ENCODE assay signal across 20 cellular contexts in genomic region chr5:62731011-62731410, GRCh38.
DNase-seq lines count a peak whose midpoint lies in the region; ATAC-seq, FAIRE-seq and TF ChIP-seq lines count a peak whose summit lies in the region.
"Had no signal": no experiment of that assay in that cellular context is flagged by ENCODE, and none has a peak within 500 bp of the region (broad histone marks: within the 10 kb centered on the region; RNA-seq: fewer than 3 reads in every experiment).

No MANE protein-coding gene starts in this region.

- peak; percentile 10 for DNase-seq in activated CD4-positive, alpha-beta T cell treated with anti-CD3 and anti-CD28 coated beads, Interleukin-2, amount 10 ng/mL, durations not matched to agents 7 days and 5 days
- DNase-seq in activated CD4-positive, alpha-beta T cell treated with anti-CD3 and anti-CD28 coated beads, Interleukin-2, amount 50 U/mL, for 1 hour = no peak
- DNase-seq in NB4 (ENCODE audit: low read depth) (peak; percentile 30), GM12878 (ENCODE audit: low read depth, low spot score) (no peak), WTC11 (ENCODE audit: low spot score) (no peak), LoVo (ENCODE audit: low spot score) (no peak), aorta (no peak)
- DNase-seq: C1 segment of cervical spinal cord; effector CD8-positive, alpha-beta T cell; islet precursor cell; NCI-H1048; NCI-H69; stomach had no signal

- POLR2A ChIA-PET in activated CD4-positive, alpha-beta T cell treated with anti-CD3 and anti-CD28 coated beads, Interleukin-2, amount 10 ng/mL, durations not matched to agents 7 days and 5 days (lab: Charles Lee) = no interaction called here
- POLR2A ChIA-PET in GM12878 (lab: Charles Lee) (no interaction called here), WTC11 (lab: Charles Lee) (no interaction called here)

- no peak for TF ChIP-seq RAD21 in GM12878 (IDR thresholded peaks at IDR 0.05; ENCODE audit: insufficient read depth, low read depth, low read length)

- H3K4me3 Mint-ChIP-seq in activated CD4-positive, alpha-beta T cell treated with anti-CD3 and anti-CD28 coated beads, Interleukin-2, amount 10 ng/mL, durations not matched to agents 7 days and 5 days = no peak overlapping the region
- H3K4me3 Mint-ChIP-seq in WTC11 = no peak overlapping the region
- H3K4me3 Mint-ChIP-seq: natural killer cell treated with Interleukin-12 subunit alpha and Interleukin-12 subunit beta and Interleukin-15 and Interleukin-18, amount 100 ng/mL, for 72 hours had no signal

- H3K27ac Mint-ChIP-seq in activated CD4-positive, alpha-beta T cell treated with anti-CD3 and anti-CD28 coated beads, Interleukin-2, amount 10 ng/mL, durations not matched to agents 7 days and 5 days = peak overlapping the region; percentile 20
- no peak overlapping the region for H3K27ac Mint-ChIP-seq in WTC11
- H3K27ac Mint-ChIP-seq: natural killer cell treated with Interleukin-12 subunit alpha and Interleukin-12 subunit beta and Interleukin-15 and Interleukin-18, amount 100 ng/mL, for 72 hours had no signal

- H3K4me3 ChIP-seq in NB4 (ENCODE audit: low read depth, low read length) = no peak overlapping the region
- no peak overlapping the region for H3K4me3 ChIP-seq in GM12878
- no peak overlapping the region for H3K4me3 ChIP-seq in aorta (ENCODE audit: low read length in 2 of 2)
- H3K4me3 ChIP-seq: A549, cardiac muscle cell, stomach had no signal

- H3K36me3 ChIP-seq in GM12878 (ENCODE audit: control insufficient read depth in 2 of 2, insufficient read depth in 2 of 2, low read length in 1 of 2) = no peaks in the 10 kb centered on the region
- no peaks in the 10 kb centered on the region for H3K36me3 ChIP-seq in aorta (ENCODE audit: control insufficient read depth in 1 of 2, insufficient read depth in 2 of 2, low read length in 1 of 2)
- H3K36me3 ChIP-seq: cardiac muscle cell, stomach had no signal

- in situ Hi-C loops in GM12878 (cut with MboI) = no loop called here

- H3K27me3 Mint-ChIP-seq in activated CD4-positive, alpha-beta T cell treated with anti-CD3 and anti-CD28 coated beads, Interleukin-2, amount 10 ng/mL, durations not matched to agents 7 days and 5 days = peaks cover 15% of the 10 kb centered on the region
- H3K27me3 Mint-ChIP-seq in WTC11 (ENCODE audit: low read depth) = no peaks in the 10 kb centered on the region

- H3K27me3 ChIP-seq in GM12878 (replicated peaks in 1 of 2; ENCODE audit: control insufficient read depth in 2 of 2, insufficient read depth in 2 of 2, low read length in 1 of 2) (no peaks in the 10 kb centered on the region), aorta (ENCODE audit: control insufficient read depth in 1 of 2, insufficient read depth in 2 of 2, low read length in 1 of 2) (peaks cover 0 to 2% of the 10 kb centered on the region in 2 donors)
- H3K27me3 ChIP-seq: cardiac muscle cell, stomach had no signal

- intact Hi-C loops in GM12878 (cut with micrococcal nuclease; ENCODE audit: unreplicated experiment) (no loop called here), aorta (cut with DNase I) (no loop called here)

- no peaks in the 10 kb centered on the region for H3K79me2 ChIP-seq in GM12878 (ENCODE audit: control insufficient read depth, insufficient read depth, low read length)

- RAD21 ChIA-PET in GM12878 (lab: Charles Lee; ENCODE audit: unreplicated experiment) = interaction anchor here (1.3 to 1.7 kb wide), 2 partner anchors 11 to 48 kb away, joined by 3 to 6 read pairs; no protein-coding TSS in a partner anchor

- SMC1A ChIA-PET in GM12878 (lab: Charles Lee; ENCODE audit: uncharacterized antibody, unreplicated experiment) = interaction anchor here (0.6 to 4.8 kb wide), 5 partner anchors 10 to 238 kb away, joined by 3 to 30 read pairs (median 3); no protein-coding TSS in a partner anchor

- H3K4me1 ChIP-seq in GM12878 (ENCODE audit: control insufficient read depth, insufficient read depth, low read length) (no peaks in the 10 kb centered on the region), aorta (ENCODE audit: control insufficient read depth in 1 of 2, insufficient read depth in 2 of 2, low read length in 2 of 2) (peaks cover 0 to 2% of the 10 kb centered on the region in 2 donors)
- H3K4me1 ChIP-seq: A549, stomach had no signal

- H3K36me3 Mint-ChIP-seq in activated CD4-positive, alpha-beta T cell treated with anti-CD3 and anti-CD28 coated beads, Interleukin-2, amount 10 ng/mL, durations not matched to agents 7 days and 5 days (ENCODE audit: low read depth) = no peaks in the 10 kb centered on the region
- peaks cover 3% of the 10 kb centered on the region; the same call in 1 of the 2 replicates for H3K36me3 Mint-ChIP-seq in WTC11
- H3K36me3 Mint-ChIP-seq: natural killer cell treated with Interleukin-12 subunit alpha and Interleukin-12 subunit beta and Interleukin-15 and Interleukin-18, amount 100 ng/mL, for 72 hours had no signal

- 0% methylated on average over 3 of the region's 3 CpGs for WGBS in GM12878 (ENCODE audit: insufficient coverage, insufficient replicate concordance, low lambda C conversion rate, missing lambda C conversion rate)
- WGBS in aorta, 2 donors = 74 to 79% methylated on average over 3 of the region's 3 CpGs

- no peak overlapping the region for H2AFZ ChIP-seq in GM12878 (ENCODE audit: control insufficient read depth, low read depth, low read length)

- no peaks in the 10 kb centered on the region for H4K20me1 ChIP-seq in GM12878 (ENCODE audit: control insufficient read depth, insufficient read depth)

- no peak overlapping the region for H3K27ac ChIP-seq in GM12878 (ENCODE audit: control insufficient read depth, insufficient read depth)
- H3K27ac ChIP-seq in aorta (ENCODE audit: low read depth in 1 of 2, low read length in 2 of 2) = no peak overlapping the region
- H3K27ac ChIP-seq: A549, cardiac muscle cell, stomach, VCaP had no signal

- no peak for FAIRE-seq in GM12878 (lab: Jason Lieb, UNC)
- FAIRE-seq: A549, H1, RCC 7860 had no signal

- ATAC-seq in GM21529 (IDR thresholded peaks at IDR 0.05; ENCODE audit: unreplicated experiment) (peak; percentile 59), GM12878 (peak; percentile 66), WTC11 (no peak), aorta (ENCODE audit: low FRiP score) (no peak)
- ATAC-seq: A549 had no signal

- peaks cover 5% of the 10 kb centered on the region for H3K9me3 Mint-ChIP-seq in activated CD4-positive, alpha-beta T cell treated with anti-CD3 and anti-CD28 coated beads, Interleukin-2, amount 10 ng/mL, durations not matched to agents 7 days and 5 days
- H3K9me3 Mint-ChIP-seq in WTC11 = peaks cover 28% of the 10 kb centered on the region
- H3K9me3 Mint-ChIP-seq: natural killer cell treated with Interleukin-12 subunit alpha and Interleukin-12 subunit beta and Interleukin-15 and Interleukin-18, amount 100 ng/mL, for 72 hours had no signal

- peaks cover 9% of the 10 kb centered on the region for H3K4me1 Mint-ChIP-seq in activated CD4-positive, alpha-beta T cell treated with anti-CD3 and anti-CD28 coated beads, Interleukin-2, amount 10 ng/mL, durations not matched to agents 7 days and 5 days
- no peaks in the 10 kb centered on the region for H3K4me1 Mint-ChIP-seq in WTC11

- no peak for TF ChIP-seq CTCF in NB4 (IDR thresholded peaks at IDR 0.05; ENCODE audit: low read depth, low read length)
- no peak for TF ChIP-seq CTCF in GM12878 (IDR thresholded peaks at IDR 0.05 in 2 of 3, conservative IDR thresholded peaks at IDR 0.05 in 1 of 3; ENCODE audit: control insufficient read depth in 2 of 3, extremely low read depth in 1 of 3, insufficient read depth in 1 of 3, low read depth in 3 of 3, low read length in 3 of 3)
- no peak for TF ChIP-seq CTCF in WTC11 (IDR thresholded peaks at IDR 0.05)

- CTCF ChIA-PET in activated CD4-positive, alpha-beta T cell treated with anti-CD3 and anti-CD28 coated beads, Interleukin-2, amount 10 ng/mL, durations not matched to agents 7 days and 5 days (lab: Charles Lee) = interaction anchor here (0.6 to 1.0 kb wide), 3 partner anchors 8 to 215 kb away, joined by 3 to 4 read pairs (median 3); no protein-coding TSS in a partner anchor
- CTCF ChIA-PET in GM12878 (lab: Yijun Ruan, JAX) = interaction anchor here (1.5 to 1.6 kb wide), 2 partner anchors 11 to 17 kb away, joined by 3 to 6 read pairs; no protein-coding TSS in a partner anchor
- CTCF ChIA-PET in WTC11 (lab: Charles Lee) = interaction anchor here (1.3 kb wide), 1 partner anchor 11 kb away, joined by 4 read pairs; no protein-coding TSS in a partner anchor

- H3K9me3 ChIP-seq in GM12878 (replicated peaks; ENCODE audit: control insufficient read depth, insufficient read depth, low read length) (no peaks in the 10 kb centered on the region), aorta (ENCODE audit: control insufficient read depth, low read length) (no peaks in the 10 kb centered on the region)
- H3K9me3 ChIP-seq: A549 had no signal

- TF ChIP-seq POLR2A in NB4 (IDR thresholded peaks at IDR 0.05; ENCODE audit: extremely low read depth, insufficient read length) (no peak), GM12878 (IDR thresholded peaks at IDR 0.05; ENCODE audit: low read depth, low read length) (no peak)

- H3K9ac ChIP-seq in GM12878 (ENCODE audit: control insufficient read depth, insufficient read depth, low read length) = no peak overlapping the region

- H3K4me2 ChIP-seq in GM12878 (ENCODE audit: control insufficient read depth, insufficient read depth) = no peak overlapping the region
- H3K4me2 ChIP-seq: A549 had no signal

- TF ChIP-seq EP300 in GM12878 (IDR thresholded peaks at IDR 0.05; ENCODE audit: borderline replicate concordance in 1 of 2, control insufficient read depth in 1 of 2, low read depth in 2 of 2, low read length in 2 of 2) = no peak

- no TSS peak for BruUV-seq in GM12878 (replicated peaks; lab: Mats Ljungman, UMichigan)

TF ChIP-seq in GM12878, 131 proteins besides CTCF, POLR2A, EP300 and RAD21 (continues in another document):
- TF ChIP-seq STAT3 (IDR thresholded peaks at IDR 0.05; ENCODE audit: low read depth, low read length) = no peak

TF ChIP-seq in WTC11, 78 proteins besides CTCF, POLR2A, EP300 and RAD21 (continues in another document):
- no peak for TF ChIP-seq PREB (CRISPR knock-in tag; IDR thresholded peaks at IDR 0.05; ENCODE audit: borderline replicate concordance)
- TF ChIP-seq HMGA2 (CRISPR knock-in tag; IDR thresholded peaks at IDR 0.05) = no peak

Comparison
In these comparisons a context has a peak if more than half of its experiments do, and no peak if none do; other contexts are left out.
1. DNase-seq: peak in activated CD4-positive, alpha-beta T cell treated with anti-CD3 and anti-CD28 coated beads, Interleukin-2, amount 10 ng/mL, durations not matched to agents 7 days and 5 days (single experiment) and NB4 (single experiment); none in activated CD4-positive, alpha-beta T cell treated with anti-CD3 and anti-CD28 coated beads, Interleukin-2, amount 50 U/mL, for 1 hour (single experiment), GM12878 (single experiment), WTC11 (single experiment), LoVo (single experiment) and aorta (0 of 2).
2. ATAC-seq: peak in GM21529 (single experiment) and GM12878 (single experiment); none in WTC11 (single experiment) and aorta (single experiment).